12 cellular contexts compared by ENCODE assay signal in genomic region chr14:53032161-53032803, GRCh38.
DNase-seq lines count a peak whose midpoint lies in the region; ATAC-seq and TF ChIP-seq lines count a peak whose summit lies in the region.
"Had no signal": no experiment of that assay in that cellular context is flagged by ENCODE, and none has a peak within 500 bp of the region (broad histone marks: within the 10 kb centered on the region; RNA-seq: fewer than 3 reads in every experiment).

No MANE protein-coding gene starts in this region.

- H3K9me3 ChIP-seq in liver (ENCODE audit: control insufficient read depth in 4 of 4, low read length in 3 of 4) = no peaks in the 10 kb centered on the region
- no peaks in the 10 kb centered on the region for H3K9me3 ChIP-seq in thyroid gland

- intact Hi-C loops in thyroid gland (cut with DNase I) = no loop called here

- H3K27me3 ChIP-seq in liver (ENCODE audit: control insufficient read depth in 4 of 4, insufficient read depth in 4 of 4, low read length in 3 of 4) = no peaks in the 10 kb centered on the region
- no peaks in the 10 kb centered on the region for H3K27me3 ChIP-seq in thyroid gland

- TF ChIP-seq POLR2A in thyroid gland (IDR thresholded peaks at IDR 0.05) = no peak

- 42% methylated on average over 2 of the region's 2 CpGs for WGBS in liver
- whole genome bisulfite sequencing in thyroid gland, 2 donors = 34% methylated on average over 2 of the region's 2 CpGs

- H3K36me3 ChIP-seq in liver (ENCODE audit: control insufficient read depth in 4 of 4, insufficient read depth in 3 of 4, low read depth in 1 of 4, low read length in 3 of 4) (no peaks in the 10 kb centered on the region), thyroid gland (no peaks in the 10 kb centered on the region)

- DNase-seq in thyroid gland = peak; percentile 10 to 39
- no peak for DNase-seq in activated naive CD4-positive, alpha-beta T cell treated with anti-CD3 and anti-CD28 coated beads, Interleukin-2, amount 50 U/mL, for 16 hours
- DNase-seq in NCI-H2107 treated with DMSO at 0.1 percent for 48 hours (lab: John Stamatoyannopoulos, UW; ENCODE audit: unreplicated experiment) = no peak
- no peak for DNase-seq in stimulated activated naive CD8-positive, alpha-beta T cell treated with anti-CD3 and anti-CD28 coated beads, Interleukin-15, Interleukin-2, amounts not matched to agents 100 U/mL and 50 U/mL, for 24 hours
- DNase-seq: posterior cingulate gyrus had no signal

- H3K27ac ChIP-seq in cingulate gyrus (ENCODE audit: low read depth, low read length) = peak overlapping the region; percentile 30
- peak overlapping the region; percentile 60 to 66 for H3K27ac ChIP-seq in liver (ENCODE audit: low read depth in 1 of 2, low read length in 2 of 2)
- H3K27ac ChIP-seq in thyroid gland = no peak overlapping the region
- H3K27ac ChIP-seq: KMS-11 had no signal

- TF ChIP-seq EP300 in Ishikawa (IDR thresholded peaks at IDR 0.05; ENCODE audit: borderline replicate concordance) = peak; percentile 32; the same call in 1 of the 2 replicates

- no peak overlapping the region for H3K9ac ChIP-seq in liver (ENCODE audit: low read depth in 1 of 2, low read length in 2 of 2)
- H3K9ac ChIP-seq: KMS-11 had no signal

- no peak overlapping the region for H3K4me3 ChIP-seq in liver (ENCODE audit: low read depth in 1 of 3, low read length in 3 of 3)
- H3K4me3 ChIP-seq in thyroid gland (replicated peaks in 1 of 3) = no peak overlapping the region
- H3K4me3 ChIP-seq: GM23338 had no signal

- no peak for TF ChIP-seq CTCF in liver (IDR thresholded peaks at IDR 0.05; ENCODE audit: low read depth, low read length, missing input control)
- no peak for TF ChIP-seq CTCF in thyroid gland (IDR thresholded peaks at IDR 0.05)

- TF ChIP-seq RAD21 in Ishikawa (IDR thresholded peaks at IDR 0.05; ENCODE audit: low read depth) (no peak), liver (IDR thresholded peaks at IDR 0.05) (peak in 1 of 2 donors; percentile 38)

- ATAC-seq in stimulated activated naive CD8-positive, alpha-beta T cell treated with anti-CD3 and anti-CD28 coated beads, Interleukin-15, Interleukin-2, amounts not matched to agents 100 U/mL and 50 U/mL, for 24 hours = no peak
- ATAC-seq in HG02981 (IDR thresholded peaks at IDR 0.05; ENCODE audit: unreplicated experiment) = no peak
- ATAC-seq: GM23338; stimulated activated memory B cell treated with anti-CD40 and anti-IgM and Interleukin-4, amounts not matched to agents 10 μg/mL and 1 μg/mL and 100 μg/mL, for 72 hours had no signal

- peaks cover 0 to 18% (median 17%) of the 10 kb centered on the region in 4 donors for H3K4me1 ChIP-seq in liver (ENCODE audit: control insufficient read depth in 4 of 4, insufficient read depth in 4 of 4, low read length in 3 of 4)
- H3K4me1 ChIP-seq in thyroid gland = peaks cover 0 to 6% of the 10 kb centered on the region in 2 donors

TF ChIP-seq in Ishikawa, 13 proteins besides CTCF, POLR2A, EP300 and RAD21:
- no peak for TF ChIP-seq CREB1 (IDR thresholded peaks at IDR 0.05; ENCODE audit: low read depth)
- TF ChIP-seq CEBPB (IDR thresholded peaks at IDR 0.05) = peak; percentile 57; the same call in 1 of the 2 replicates
- no peak for TF ChIP-seq USF1 (IDR thresholded peaks at IDR 0.05)
- TF ChIP-seq TEAD4 (IDR thresholded peaks at IDR 0.05) = peak; percentile 89
- TF ChIP-seq NFIC (IDR thresholded peaks at IDR 0.05) = peak; percentile 88
- TF ChIP-seq TCF12 (IDR thresholded peaks at IDR 0.05; ENCODE audit: low read depth) = no peak
- TF ChIP-seq FOXM1 (IDR thresholded peaks at IDR 0.05; ENCODE audit: borderline replicate concordance, low read depth) = no peak
TF ChIP-seq in Ishikawa: peak in this region for 3.

TF ChIP-seq in liver, 16 proteins besides CTCF, POLR2A, EP300 and RAD21:
- TF ChIP-seq REST (IDR thresholded peaks at IDR 0.05) = peak; percentile 66
- TF ChIP-seq JUND (IDR thresholded peaks at IDR 0.05) = peak; percentile 51 to 53
- TF ChIP-seq EGR1 (IDR thresholded peaks at IDR 0.05; ENCODE audit: low read depth in 2 of 2) = no peak
- TF ChIP-seq MAX (IDR thresholded peaks at IDR 0.05) = peak; percentile 44
- TF ChIP-seq FOXA2 (IDR thresholded peaks at IDR 0.05) = no peak
- peak; percentile 53 for TF ChIP-seq SP1 (IDR thresholded peaks at IDR 0.05)
- peak; percentile 55 for TF ChIP-seq NR2F2 (IDR thresholded peaks at IDR 0.05)
- no peak for TF ChIP-seq HNF4G (IDR thresholded peaks at IDR 0.05)
- TF ChIP-seq RXRA (IDR thresholded peaks at IDR 0.05) = peak; percentile 68 to 83
- TF ChIP-seq YY1 (IDR thresholded peaks at IDR 0.05) = peak; percentile 68
- TF ChIP-seq FOXA1 (IDR thresholded peaks at IDR 0.05) = no peak
- TF ChIP-seq HNF4A (conservative IDR thresholded peaks at IDR 0.05) = peak; percentile 53 to 71
- TF ChIP-seq ZBTB33 (IDR thresholded peaks at IDR 0.05) = peak; percentile 68
- peak; percentile 17 for TF ChIP-seq ATF3 (IDR thresholded peaks at IDR 0.05)
- TF ChIP-seq TAF1 (conservative IDR thresholded peaks at IDR 0.05) = no peak

Comparison
In these comparisons a context has a peak if more than half of its experiments do, and no peak if none do; other contexts are left out.
1. H3K27ac ChIP-seq: peak in cingulate gyrus (single experiment) and liver (2 of 2); none in thyroid gland (0 of 3).
2. DNase-seq: peak in thyroid gland (2 of 2); none in activated naive CD4-positive, alpha-beta T cell treated with anti-CD3 and anti-CD28 coated beads, Interleukin-2, amount 50 U/mL, for 16 hours (single experiment), NCI-H2107 treated with DMSO at 0.1 percent for 48 hours (single experiment) and stimulated activated naive CD8-positive, alpha-beta T cell treated with anti-CD3 and anti-CD28 coated beads, Interleukin-15, Interleukin-2, amounts not matched to agents 100 U/mL and 50 U/mL, for 24 hours (single experiment).